In genomic region chr3:82281205-82281604, GRCh38 we compare ENCODE assay signal across 20 cellular contexts.
DNase-seq lines count a peak whose midpoint lies in the region; ATAC-seq and TF ChIP-seq lines count a peak whose summit lies in the region.
"Had no signal": no experiment of that assay in that cellular context is flagged by ENCODE, and none has a peak within 500 bp of the region (broad histone marks: within the 10 kb centered on the region; RNA-seq: fewer than 3 reads in every experiment).

No MANE protein-coding gene starts in this region.

- POLR2A ChIA-PET in PC-3 (lab: Charles Lee; ENCODE audit: unreplicated experiment): no interaction called here

- H3K9me2 ChIP-seq in PC-3 (replicated peaks; ENCODE audit: low read length): no peaks in the 10 kb centered on the region

- in situ Hi-C loops in mammary epithelial cell (cut with MboI; ENCODE audit: low sequenced_read_pairs in 2 of 2): no loop called here

- no peak for TF ChIP-seq CTCF in PC-3 (conservative IDR thresholded peaks at IDR 0.05; ENCODE audit: low read depth, low read length)
- no peak for TF ChIP-seq CTCF in mammary epithelial cell (conservative IDR thresholded peaks at IDR 0.05 in 1 of 2, IDR thresholded peaks at IDR 0.05 in 1 of 2; ENCODE audit: extremely low read depth in 1 of 2, insufficient read depth in 1 of 2, low read depth in 1 of 2, low read length in 2 of 2)
- no peak for TF ChIP-seq CTCF in left lung (IDR thresholded peaks at IDR 0.05)

- H3K9me3 ChIP-seq in PC-3 (ENCODE audit: low read length) (no peaks in the 10 kb centered on the region), mammary epithelial cell (replicated peaks; ENCODE audit: insufficient read depth, low read length) (no peaks in the 10 kb centered on the region), left lung (peaks cover 0 to 2% of the 10 kb centered on the region in 2 donors)
- H3K9me3 ChIP-seq: gastrocnemius medialis had no signal

- H3K9ac ChIP-seq in PC-3 (ENCODE audit: low read length): no peak overlapping the region
- no peak overlapping the region for H3K9ac ChIP-seq in mammary epithelial cell (ENCODE audit: insufficient read depth, low read length)

- H3K79me2 ChIP-seq in PC-3 (ENCODE audit: low read length) (no peaks in the 10 kb centered on the region), mammary epithelial cell (ENCODE audit: insufficient read depth, low read length) (no peaks in the 10 kb centered on the region)

- no peaks in the 10 kb centered on the region for H4K20me1 ChIP-seq in PC-3 (ENCODE audit: low read length)
- H4K20me1 ChIP-seq in mammary epithelial cell (ENCODE audit: insufficient read depth, low read length): no peaks in the 10 kb centered on the region

- H3F3A ChIP-seq in PC-3 (ENCODE audit: low read length, unreplicated experiment): no peaks in the 10 kb centered on the region

- H3K27ac ChIP-seq in PC-3 (ENCODE audit: low read length): no peak overlapping the region
- H3K27ac ChIP-seq in mammary epithelial cell (ENCODE audit: insufficient read depth, low read depth, low read length): no peak overlapping the region
- no peak overlapping the region for H3K27ac ChIP-seq in left lung
- H3K27ac ChIP-seq: gastrocnemius medialis, WERI-Rb-1 had no signal

- intact Hi-C loops in PC-3 (cut with micrococcal nuclease): no loop called here
- intact Hi-C loops in mammary epithelial cell (cut with micrococcal nuclease): no loop called here
- intact Hi-C loops in left lung (cut with DNase I): no loop called here
- intact Hi-C loops in left cardiac atrium (cut with DNase I): no loop called here

- BruUV-seq in PC-3 (replicated peaks; lab: Mats Ljungman, UMichigan): no TSS peak
- no TSS peak for BruUV-seq in mammary epithelial cell (replicated peaks; lab: Mats Ljungman, UMichigan)

- no peak overlapping the region for H2AFZ ChIP-seq in PC-3 (ENCODE audit: low read length)
- no peak overlapping the region for H2AFZ ChIP-seq in mammary epithelial cell (ENCODE audit: low read depth, low read length)

- H3K4me3 ChIP-seq in PC-3 (ENCODE audit: low read length) (no peak overlapping the region), mammary epithelial cell (replicated peaks in 1 of 3; ENCODE audit: insufficient read depth in 1 of 3, low read depth in 2 of 3, low read length in 3 of 3) (no peak overlapping the region), left lung (no peak overlapping the region)
- H3K4me3 ChIP-seq: gastrocnemius medialis, K562 had no signal

- H3K27me3 ChIP-seq in PC-3 (ENCODE audit: low read length): no peaks in the 10 kb centered on the region
- no peaks in the 10 kb centered on the region for H3K27me3 ChIP-seq in mammary epithelial cell (ENCODE audit: insufficient read depth, low read length)
- H3K27me3 ChIP-seq in left lung: no peaks in the 10 kb centered on the region
- H3K27me3 ChIP-seq: gastrocnemius medialis had no signal

- WGBS in mammary epithelial cell (ENCODE audit: low coverage, missing lambda C conversion rate): 67% methylated on average over 3 of the region's 3 CpGs

- no peak overlapping the region for H3K4me2 ChIP-seq in PC-3 (ENCODE audit: low read length)
- no peak overlapping the region for H3K4me2 ChIP-seq in mammary epithelial cell (ENCODE audit: insufficient read depth, low read depth, low read length)

- CTCF ChIA-PET in PC-3 (lab: Charles Lee) (no interaction called here), mammary epithelial cell (lab: Charles Lee; ENCODE audit: low non-redundant PET) (no interaction called here)

- peak; percentile 6 for DNase-seq in ELR (ENCODE audit: low read depth)
- peak; percentile 61 for DNase-seq in PC-3
- peak; percentile 5 for DNase-seq in mammary epithelial cell
- DNase-seq in left lung: no peak
- no peak for DNase-seq in NOMO-1 (lab: John Stamatoyannopoulos, UW; ENCODE audit: unreplicated experiment in 2 of 2)
- DNase-seq in D341Med (ENCODE audit: low spot score): no peak
- no peak for DNase-seq in left cardiac atrium
- no peak for DNase-seq in NCI-H1436 (lab: John Stamatoyannopoulos, UW)
- DNase-seq: activated CD4-positive, alpha-beta memory T cell treated with anti-CD3 and anti-CD28 coated beads for 36 hours; activated naive CD4-positive, alpha-beta T cell treated with anti-CD3 and anti-CD28 coated beads, Interleukin-2, amount 50 U/mL, for 16 hours; CD4-positive, CD25-positive, alpha-beta regulatory T cell; DMS53; gastrocnemius medialis; NCI-H2029 treated with DMSO at 0.1 percent for 48 hours; NCI-H446; stimulated activated CD4-positive, alpha-beta T cell treated with anti-CD3 and anti-CD28 coated beads, Interleukin-4, amount 100 ng/mL, for 4 hours; T-helper 1 cell; WERI-Rb-1 had no signal

- H3K36me3 ChIP-seq in PC-3 (ENCODE audit: low read depth, low read length): no peaks in the 10 kb centered on the region
- H3K36me3 ChIP-seq in mammary epithelial cell (ENCODE audit: insufficient read depth, low read length): no peaks in the 10 kb centered on the region
- no peaks in the 10 kb centered on the region for H3K36me3 ChIP-seq in left lung
- H3K36me3 ChIP-seq: gastrocnemius medialis, WERI-Rb-1 had no signal

- ATAC-seq in PC-3 (peak; percentile 61; the same call in 1 of the 2 replicates), left lung (peak; percentile 60), left cardiac atrium (no peak)
- ATAC-seq: gastrocnemius medialis, K562, left lobe of liver had no signal

- H3K4me1 ChIP-seq in PC-3 (ENCODE audit: insufficient read depth, low read length) (no peaks in the 10 kb centered on the region), mammary epithelial cell (ENCODE audit: insufficient read depth, low read length) (no peaks in the 10 kb centered on the region), left lung (no peaks in the 10 kb centered on the region)
- H3K4me1 ChIP-seq: gastrocnemius medialis had no signal

- dilution Hi-C loops in mammary epithelial cell (cut with HindIII; ENCODE audit: low sequenced_read_pairs): no loop called here

Comparison
In these comparisons a context has a peak if more than half of its experiments do, and no peak if none do; other contexts are left out.
1. DNase-seq: peak in ELR (single experiment), PC-3 (single experiment) and mammary epithelial cell (single experiment); none in left lung (0 of 2), NOMO-1 (0 of 2), D341Med (single experiment), left cardiac atrium (single experiment) and NCI-H1436 (single experiment).
2. ATAC-seq: peak in PC-3 (single experiment) and left lung (single experiment); none in left cardiac atrium (0 of 2).